16 cellular contexts compared by ENCODE assay signal in genomic region chr12:81962126-81962856, GRCh38.
A peak's percentile ranks its signal among the peaks of the same experiment; 100 is the strongest.
DNase-seq lines count a peak whose midpoint lies in the region; ATAC-seq, FAIRE-seq and TF ChIP-seq lines count a peak whose summit lies in the region.
"Had no signal": no experiment of that assay in that cellular context is flagged by ENCODE, and none has a peak within 500 bp of the region (broad histone marks: within the 10 kb centered on the region; RNA-seq: fewer than 3 reads in every experiment).

No MANE protein-coding gene starts in this region.

- WGBS in GM12878 (ENCODE audit: insufficient coverage, insufficient replicate concordance, low lambda C conversion rate, missing lambda C conversion rate) = 26% methylated on average over 4 of the region's 4 CpGs

- ATAC-seq in GM23338 = no peak
- peak; percentile 51 for ATAC-seq in GM12878
- no peak for ATAC-seq in GM18520 (IDR thresholded peaks at IDR 0.05; ENCODE audit: unreplicated experiment)
- ATAC-seq: K562 had no signal

- no peaks in the 10 kb centered on the region for H3K9me3 ChIP-seq in GM12878 (replicated peaks; ENCODE audit: control insufficient read depth, insufficient read depth, low read length)
- H3K9me3 ChIP-seq in effector memory CD4-positive, alpha-beta T cell (ENCODE audit: control insufficient read depth, low read length) = no peaks in the 10 kb centered on the region

- no peaks in the 10 kb centered on the region for H3K79me2 ChIP-seq in GM23338 (replicated peaks; ENCODE audit: insufficient read depth)
- no peaks in the 10 kb centered on the region for H3K79me2 ChIP-seq in GM12878 (ENCODE audit: control insufficient read depth, insufficient read depth, low read length)

- RAD21 ChIA-PET in GM12878 (lab: Charles Lee; ENCODE audit: unreplicated experiment) = interaction anchor here (1.1 to 4.7 kb wide), 6 partner anchors 9 to 164 kb away, joined by 3 to 77 read pairs (median 20); no protein-coding TSS in a partner anchor

- intact Hi-C loops in GM12878 (cut with micrococcal nuclease; ENCODE audit: unreplicated experiment) = no loop called here

- H3K36me3 ChIP-seq in GM23338 (ENCODE audit: insufficient read depth) (no peaks in the 10 kb centered on the region), GM12878 (ENCODE audit: control insufficient read depth in 2 of 2, insufficient read depth in 2 of 2, low read length in 1 of 2) (no peaks in the 10 kb centered on the region)
- no peaks in the 10 kb centered on the region for H3K36me3 ChIP-seq in effector memory CD4-positive, alpha-beta T cell (ENCODE audit: control insufficient read depth, insufficient read depth, low read length)

- no peak for TF ChIP-seq POLR2A in GM12878 (IDR thresholded peaks at IDR 0.05; ENCODE audit: low read depth, low read length)

- H3K36me3 Mint-ChIP-seq in GM23338 (ENCODE audit: low read depth) = no peaks in the 10 kb centered on the region

- FAIRE-seq in GM12878 (lab: Jason Lieb, UNC) = no peak
- FAIRE-seq: A204.1, G401.6, K562 had no signal

- H2AFZ ChIP-seq in GM23338 (peak overlapping the region; percentile 67; the same call in 1 of the 2 replicates), GM12878 (ENCODE audit: control insufficient read depth, low read depth, low read length) (no peak overlapping the region)

- H3K4me3 ChIP-seq in GM23338 = no peak overlapping the region
- H3K4me3 ChIP-seq in GM12878 = no peak overlapping the region
- no peak overlapping the region for H3K4me3 ChIP-seq in effector memory CD4-positive, alpha-beta T cell (ENCODE audit: insufficient read depth, low read depth, low read length, poor library complexity, severe bottlenecking)
- H3K4me3 ChIP-seq: K562 had no signal

- TF ChIP-seq CTCF in GM23338 (conservative IDR thresholded peaks at IDR 0.05; ENCODE audit: low read depth in 2 of 2) (no peak), GM12878 (IDR thresholded peaks at IDR 0.05 in 2 of 3, conservative IDR thresholded peaks at IDR 0.05 in 1 of 3; ENCODE audit: control insufficient read depth in 2 of 3, extremely low read depth in 1 of 3, insufficient read depth in 1 of 3, low read depth in 3 of 3, low read length in 3 of 3) (no peak)

- no peaks in the 10 kb centered on the region for H3F3A ChIP-seq in GM23338 (replicated peaks; ENCODE audit: low read depth)

- no TSS peak for BruUV-seq in GM12878 (replicated peaks; lab: Mats Ljungman, UMichigan)

- no peak overlapping the region for H3K4me3 Mint-ChIP-seq in GM23338
- H3K4me3 Mint-ChIP-seq: B cell; CD4-positive, alpha-beta T cell had no signal

- H3K4me1 Mint-ChIP-seq in GM23338 = no peaks in the 10 kb centered on the region
- H3K4me1 Mint-ChIP-seq: B cell had no signal

- H4K20me1 ChIP-seq in GM23338 (replicated peaks; ENCODE audit: insufficient read depth) (no peaks in the 10 kb centered on the region), GM12878 (ENCODE audit: control insufficient read depth, insufficient read depth) (no peaks in the 10 kb centered on the region)

- in situ Hi-C loops in GM12878 (cut with MboI) = no loop called here

- TF ChIP-seq EP300 in GM12878 (IDR thresholded peaks at IDR 0.05; ENCODE audit: borderline replicate concordance in 1 of 2, control insufficient read depth in 1 of 2, low read depth in 2 of 2, low read length in 2 of 2) = no peak

- POLR2A ChIA-PET in GM12878 (lab: Charles Lee) = interaction anchor here (0.7 to 4.2 kb wide), 4 partner anchors 8 to 18 kb away, joined by 3 to 64 read pairs (median 26); no protein-coding TSS in a partner anchor

- H3K9me2 ChIP-seq in GM23338 (ENCODE audit: insufficient read depth) = no peaks in the 10 kb centered on the region

- CTCF ChIA-PET in GM12878 (lab: Yijun Ruan, JAX) = interaction anchor here (0.9 to 4.7 kb wide), 5 partner anchors 9 to 396 kb away, joined by 3 to 53 read pairs (median 6); partner anchors contain the start of genes CCDC59 and METTL25

- SMC1A ChIA-PET in GM12878 (lab: Charles Lee; ENCODE audit: uncharacterized antibody, unreplicated experiment) = interaction anchor here (1.1 to 6.3 kb wide), 5 partner anchors 9 to 317 kb away, joined by 4 to 112 read pairs (median 18); no protein-coding TSS in a partner anchor

- H3K9ac ChIP-seq in GM12878 (ENCODE audit: control insufficient read depth, insufficient read depth, low read length) = no peak overlapping the region

- H3K27ac Mint-ChIP-seq in GM23338 = peak overlapping the region; percentile 70
- H3K27ac Mint-ChIP-seq: B cell; CD4-positive, alpha-beta T cell had no signal

- DNase-seq in GM23338 (ENCODE audit: low spot score) = no peak
- no peak for DNase-seq in GM12878 (ENCODE audit: low read depth, low spot score)
- peak; percentile 9 for DNase-seq in left kidney (ENCODE audit: low read depth, low spot score)
- DNase-seq in effector memory CD4-positive, alpha-beta T cell = no peak
- no peak for DNase-seq in NCI-H2196 treated with DMSO at 0.1 percent for 48 hours (lab: John Stamatoyannopoulos, UW; ENCODE audit: unreplicated experiment)
- no peak for DNase-seq in NCI-H1930 (lab: John Stamatoyannopoulos, UW)
- DNase-seq: C1 segment of cervical spinal cord; CD4-positive, alpha-beta T cell; DMS79 treated with DMSO at 0.1 percent for 48 hours; EL; HCEC 1CT had no signal

- H3K27me3 ChIP-seq in GM23338 (ENCODE audit: insufficient read depth) = no peaks in the 10 kb centered on the region
- H3K27me3 ChIP-seq in GM12878 (replicated peaks in 1 of 2; ENCODE audit: control insufficient read depth in 2 of 2, insufficient read depth in 2 of 2, low read length in 1 of 2) = no peaks in the 10 kb centered on the region
- no peaks in the 10 kb centered on the region for H3K27me3 ChIP-seq in effector memory CD4-positive, alpha-beta T cell (replicated peaks; ENCODE audit: control insufficient read depth, insufficient read depth, low read length, poor library complexity, severe bottlenecking)

- H3K27me3 Mint-ChIP-seq in GM23338 (ENCODE audit: insufficient read depth, low read depth, poor library complexity) = no peaks in the 10 kb centered on the region
- H3K27me3 Mint-ChIP-seq: B cell; CD4-positive, alpha-beta T cell had no signal

- H3K4me1 ChIP-seq in GM23338 (ENCODE audit: insufficient read depth) = no peaks in the 10 kb centered on the region
- H3K4me1 ChIP-seq in GM12878 (ENCODE audit: control insufficient read depth, insufficient read depth, low read length) = no peaks in the 10 kb centered on the region
- no peaks in the 10 kb centered on the region for H3K4me1 ChIP-seq in effector memory CD4-positive, alpha-beta T cell (ENCODE audit: control insufficient read depth, insufficient read depth, low read length, poor library complexity, severe bottlenecking)

- TF ChIP-seq RAD21 in GM12878 (IDR thresholded peaks at IDR 0.05; ENCODE audit: insufficient read depth, low read depth, low read length) = no peak

- H3K9me3 Mint-ChIP-seq in GM23338 = no peaks in the 10 kb centered on the region
- H3K9me3 Mint-ChIP-seq: CD4-positive, alpha-beta T cell had no signal

- H3K27ac ChIP-seq in GM23338 (ENCODE audit: low read depth) (no peak overlapping the region), GM12878 (ENCODE audit: control insufficient read depth, insufficient read depth) (no peak overlapping the region)
- no peak overlapping the region for H3K27ac ChIP-seq in effector memory CD4-positive, alpha-beta T cell (ENCODE audit: insufficient read depth, low read length, poor library complexity, severe bottlenecking)

- H3K4me2 ChIP-seq in GM23338 = no peak overlapping the region
- no peak overlapping the region for H3K4me2 ChIP-seq in GM12878 (ENCODE audit: control insufficient read depth, insufficient read depth)

TF ChIP-seq in GM23338, 12 proteins besides CTCF, POLR2A, EP300 and RAD21 (continues in another document):
- TF ChIP-seq POLR2AphosphoS5 (IDR thresholded peaks at IDR 0.05; ENCODE audit: low read depth) = no peak

TF ChIP-seq in GM12878, 131 proteins besides CTCF, POLR2A, EP300 and RAD21:
- TF ChIP-seq MLLT1 (IDR thresholded peaks at IDR 0.05) (0 out of 2 replicates have a peak, but pooled peaks have one; percentile 10), IKZF1 (conservative IDR thresholded peaks at IDR 0.05) (0 out of 2 replicates have a peak, but pooled peaks have one; percentile 18), NRF1 (conservative IDR thresholded peaks at IDR 0.05; ENCODE audit: low read depth, low read length) (no peak), ATF7 (IDR thresholded peaks at IDR 0.05; ENCODE audit: low read depth) (peak; percentile 94), BHLHE40 (IDR thresholded peaks at IDR 0.05; ENCODE audit: borderline replicate concordance in 1 of 2, low read depth in 2 of 2, low read length in 1 of 2) (peak in 1 of 2 experiments; percentile 19; a peak in 1 of 4 replicates), RUNX3 (IDR thresholded peaks at IDR 0.05; ENCODE audit: low read length) (no peak), NR2F1 (conservative IDR thresholded peaks at IDR 0.05) (peak; percentile 64; the same call in 1 of the 2 replicates)
